ENCODE assay signal across 22 cellular contexts in genomic region chr2:180004731-180005130, GRCh38. TPM values are rescaled to one million over a fixed set of nuclear protein-coding genes. Genes with fewer than 3 reads are reported as not detected.
A peak's percentile ranks its signal among the peaks of the same experiment; 100 is the strongest.
DNase-seq lines count a peak whose midpoint lies in the region; ATAC-seq and TF ChIP-seq lines count a peak whose summit lies in the region.
"Had no signal": no experiment of that assay in that cellular context is flagged by ENCODE, and none has a peak within 500 bp of the region (broad histone marks: within the 10 kb centered on the region; RNA-seq: fewer than 3 reads in every experiment).

No MANE protein-coding gene starts in this region.

- no peak overlapping the region for H3K27ac Mint-ChIP-seq in HFFc6
- no peak overlapping the region for H3K27ac Mint-ChIP-seq in activated T-helper 17 cell treated with anti-CD3 and anti-CD28 coated beads, Interleukin-2, amount 50 U/mL, for 72 hours
- H3K27ac Mint-ChIP-seq in nephron, result peak overlapping the region in 1 of 3 experiments; percentile 16
- H3K27ac Mint-ChIP-seq: activated CD4-positive, alpha-beta memory T cell treated with anti-CD3 and anti-CD28 coated beads for 36 hours had no signal

- H3K27ac ChIP-seq in DND-41 (ENCODE audit: low read length), result no peak overlapping the region
- H3K27ac ChIP-seq: esophagus muscularis mucosa, heart right ventricle, ovary, tibial nerve had no signal

- H3K9me3 Mint-ChIP-seq in HFFc6, result no peaks in the 10 kb centered on the region
- H3K9me3 Mint-ChIP-seq in activated T-helper 17 cell treated with anti-CD3 and anti-CD28 coated beads, Interleukin-2, amount 50 U/mL, for 72 hours, result no peaks in the 10 kb centered on the region
- no peaks in the 10 kb centered on the region for H3K9me3 Mint-ChIP-seq in nephron
- H3K9me3 Mint-ChIP-seq: activated CD4-positive, alpha-beta memory T cell treated with anti-CD3 and anti-CD28 coated beads for 36 hours had no signal

- no peaks in the 10 kb centered on the region for H3K27me3 ChIP-seq in DND-41 (ENCODE audit: insufficient read depth, low read length, poor library complexity)
- H3K27me3 ChIP-seq: esophagus muscularis mucosa, heart right ventricle, ovary, tibial nerve had no signal

- H3K27me3 Mint-ChIP-seq in HFFc6 (ENCODE audit: insufficient read depth) (no peaks in the 10 kb centered on the region), nephron (ENCODE audit: low read depth) (no peaks in the 10 kb centered on the region)
- no peaks in the 10 kb centered on the region for H3K27me3 Mint-ChIP-seq in activated T-helper 17 cell treated with anti-CD3 and anti-CD28 coated beads, Interleukin-2, amount 50 U/mL, for 72 hours
- H3K27me3 Mint-ChIP-seq: activated CD4-positive, alpha-beta memory T cell treated with anti-CD3 and anti-CD28 coated beads for 36 hours had no signal

- peaks cover 31% of the 10 kb centered on the region; the same call in 1 of the 2 replicates for H4K20me1 ChIP-seq in DND-41 (ENCODE audit: insufficient read depth, low read length)

- TF ChIP-seq CTCF in DND-41 (IDR thresholded peaks at IDR 0.05; ENCODE audit: borderline replicate concordance, extremely low read depth, low read length, poor library complexity, severe bottlenecking), result no peak
- no peak for TF ChIP-seq CTCF in HFFc6 (IDR thresholded peaks at IDR 0.05)
- no peak for TF ChIP-seq CTCF in nephron (IDR thresholded peaks at IDR 0.05; ENCODE audit: unreplicated experiment in 3 of 3)

- no peak overlapping the region for H3K4me3 ChIP-seq in DND-41 (ENCODE audit: low read depth in 1 of 2, low read length in 2 of 2)
- H3K4me3 ChIP-seq: esophagus muscularis mucosa, ovary, tibial nerve had no signal

- peaks cover 28% of the 10 kb centered on the region for H3K4me1 ChIP-seq in DND-41 (ENCODE audit: insufficient read depth, low read length)

- H2AFZ ChIP-seq in DND-41 (ENCODE audit: low read depth, low read length), result no peak overlapping the region

- H3K4me1 Mint-ChIP-seq in HFFc6 (ENCODE audit: low read depth) (peaks cover 42% of the 10 kb centered on the region), nephron (peaks cover 11% of the 10 kb centered on the region)
- peaks cover 12% of the 10 kb centered on the region for H3K4me1 Mint-ChIP-seq in activated T-helper 17 cell treated with anti-CD3 and anti-CD28 coated beads, Interleukin-2, amount 50 U/mL, for 72 hours

- no peak for ATAC-seq in DND-41 (ENCODE audit: insufficient read depth, low read depth)
- no peak for ATAC-seq in activated T-helper 17 cell treated with anti-CD3 and anti-CD28 coated beads, Interleukin-2, amount 50 U/mL, for 72 hours (replicated peaks)
- ATAC-seq in GM21723 (IDR thresholded peaks at IDR 0.05; ENCODE audit: unreplicated experiment), result no peak
- no peak for ATAC-seq in HG02938 (IDR thresholded peaks at IDR 0.05; ENCODE audit: unreplicated experiment)
- no peak for ATAC-seq in HG02588 (IDR thresholded peaks at IDR 0.05; ENCODE audit: unreplicated experiment)
- ATAC-seq: heart right ventricle had no signal

- DNase-seq in DND-41, result no peak
- no peak for DNase-seq in HFFc6
- DNase-seq in NCI-H2107 treated with DMSO at 0.1 percent for 48 hours (lab: John Stamatoyannopoulos, UW; ENCODE audit: unreplicated experiment), result no peak
- DNase-seq: activated CD4-positive, alpha-beta memory T cell treated with anti-CD3 and anti-CD28 coated beads for 36 hours; activated effector memory CD4-positive, alpha-beta T cell treated with Interleukin-2 at 50 U/mL for 16 hours; C1 segment of cervical spinal cord; cortex of kidney; DMS79 treated with DMSO at 0.1 percent for 48 hours; heart right ventricle; KG1; kidney; NCI-H1417; NCI-H226; SHP77 had no signal

- no peaks in the 10 kb centered on the region for H3K9me3 ChIP-seq in DND-41 (ENCODE audit: insufficient read depth, low read length, severe bottlenecking)
- H3K9me3 ChIP-seq: esophagus muscularis mucosa, heart right ventricle, ovary, tibial nerve had no signal

- no peak overlapping the region for H3K9ac ChIP-seq in DND-41 (ENCODE audit: low read depth, low read length)

- H3K4me2 ChIP-seq in DND-41 (ENCODE audit: insufficient read depth, low read length), result peak overlapping the region; percentile 80

- H3K4me3 Mint-ChIP-seq in HFFc6, result peak overlapping the region; percentile 54
- H3K4me3 Mint-ChIP-seq in activated T-helper 17 cell treated with anti-CD3 and anti-CD28 coated beads, Interleukin-2, amount 50 U/mL, for 72 hours, result peak overlapping the region; percentile 98
- H3K4me3 Mint-ChIP-seq in nephron, result peak overlapping the region; percentile 75 to 97 (median 80)

- H3K79me2 ChIP-seq in DND-41 (ENCODE audit: insufficient read depth, low read length), result peaks cover 71% of the 10 kb centered on the region

- H3K36me3 ChIP-seq in DND-41 (ENCODE audit: insufficient read depth, low read length), result peaks cover 11% of the 10 kb centered on the region; the same call in 1 of the 2 replicates
- H3K36me3 ChIP-seq: esophagus muscularis mucosa, ovary, tibial nerve had no signal

- H3K36me3 Mint-ChIP-seq in HFFc6 (ENCODE audit: low read depth) (peaks cover 7% of the 10 kb centered on the region), nephron (ENCODE audit: low read depth) (peaks cover 4% of the 10 kb centered on the region)
- H3K36me3 Mint-ChIP-seq in activated T-helper 17 cell treated with anti-CD3 and anti-CD28 coated beads, Interleukin-2, amount 50 U/mL, for 72 hours (ENCODE audit: low read depth), result peaks cover 23% of the 10 kb centered on the region

RNA-seq across cellular contexts. Expression of gene CWC22, which starts 2.4 kb away (rescaled TPM):
- total RNA-seq in HFFc6 (2021; fragmentation: NEBNext Ultra II Directional; extraction: Animal tissue kit (Norgen Biotek cat#: 25700)), result 10 to 100 TPM; 15.5 to 19.2 (median 16.8) TPM
- 10 to 100 TPM; 21.5 to 24.2 TPM for total RNA-seq in activated T-helper 17 cell treated with anti-CD3 and anti-CD28 coated beads, Interleukin-2, amount 50 U/mL, for 72 hours
